ENCODE assay signal across 24 cellular contexts in the genomic region with DNA sequence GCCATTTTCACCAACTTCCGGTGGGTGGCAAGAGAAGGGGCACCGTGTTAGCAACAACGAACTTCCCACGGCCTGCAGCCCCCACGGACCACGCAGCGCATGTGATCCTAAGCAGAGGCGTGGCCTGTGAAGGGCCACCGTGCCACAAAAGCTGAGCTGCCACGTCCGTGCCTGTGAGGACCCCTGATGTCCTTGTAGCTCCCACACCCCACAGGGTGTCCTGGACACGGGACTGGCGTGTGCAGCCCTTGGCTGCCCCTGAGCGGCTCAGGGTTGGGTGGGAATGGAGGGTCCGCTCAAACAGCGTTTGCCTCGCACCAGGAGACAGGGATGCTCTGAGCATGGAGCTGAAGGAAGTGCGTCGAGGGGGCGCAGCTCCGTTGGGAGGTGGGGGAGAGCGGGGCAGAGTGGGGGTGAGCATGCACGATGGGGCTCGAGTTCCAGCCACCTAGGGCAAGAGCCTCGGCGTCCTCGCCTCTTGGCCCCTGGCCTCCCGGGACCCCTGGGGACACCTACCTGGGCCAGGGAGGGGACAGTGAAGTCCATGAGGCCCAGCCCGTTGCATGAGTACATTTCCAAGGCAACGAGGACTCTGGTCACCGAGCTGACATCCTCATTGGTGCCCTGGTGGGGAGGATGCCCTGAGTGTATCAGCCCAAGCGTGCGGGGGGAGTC. TPM values are rescaled to one million over a fixed set of nuclear protein-coding genes. Genes with fewer than 3 reads are reported as not detected.
"Had no signal": no experiment of that assay in that cellular context is flagged by ENCODE, and none has a peak within 500 bp of the region (broad histone marks: within the 10 kb centered on the region; RNA-seq: fewer than 3 reads in every experiment).

No MANE protein-coding gene starts in this region.

- H3K27ac ChIP-seq: parathyroid adenoma, psoas muscle, testis, transverse colon had no signal

- H2AFZ ChIP-seq: parathyroid adenoma had no signal

- H3K36me3 Mint-ChIP-seq: activated naive CD4-positive, alpha-beta T cell treated with anti-CD3 and anti-CD28 coated beads, Interleukin-2, amount 10 ng/mL, durations not matched to agents 7 days and 5 days; naive thymus-derived CD4-positive, alpha-beta T cell had no signal

- H3K27me3 ChIP-seq: testis, transverse colon had no signal

- H3K9me3 Mint-ChIP-seq: activated naive CD4-positive, alpha-beta T cell treated with anti-CD3 and anti-CD28 coated beads, Interleukin-2, amount 10 ng/mL, durations not matched to agents 7 days and 5 days had no signal

- H3K79me2 ChIP-seq: parathyroid adenoma had no signal

- H3K4me3 ChIP-seq: psoas muscle, testis, transverse colon had no signal

- DNase-seq: activated CD4-positive, alpha-beta T cell treated with anti-CD3 and anti-CD28 coated beads for 4 hours; activated CD4-positive, alpha-beta T cell treated with anti-CD3 and anti-CD28 coated beads, Interleukin-2, amount 50 U/mL, for 4 hours; activated gamma-delta T cell; activated naive CD4-positive, alpha-beta T cell treated with anti-CD3 and anti-CD28 coated beads, Interleukin-2, amount 10 ng/mL, durations not matched to agents 7 days and 5 days; activated naive CD8-positive, alpha-beta T cell treated with anti-CD3 and anti-CD28 coated beads, Interleukin-2, amount 50 U/mL, for 24 hours; activated T-cell treated with anti-CD3 and anti-CD28 coated beads, Interleukin-2, amount 50 U/mL, for 1 hour; amygdala; central memory CD4-positive, alpha-beta T cell; dermis blood vessel endothelial cell; effector CD8-positive, alpha-beta T cell; midbrain; naive thymus-derived CD4-positive, alpha-beta T cell; nucleus accumbens; stimulated activated CD4-positive, alpha-beta T cell treated with anti-CD3 and anti-CD28 coated beads, Interleukin-12 subunit alpha, Interleukin-12 subunit beta, amount 100 ng/mL, for 4 hours; stimulated activated CD4-positive, alpha-beta T cell treated with anti-CD3 and anti-CD28 coated beads, Interleukin-4, amount 100 ng/mL, for 1 hour; stimulated activated naive CD8-positive, alpha-beta T cell treated with anti-CD3 and anti-CD28 coated beads, Interleukin-15, Interleukin-2, amounts not matched to agents 100 U/mL and 50 U/mL, for 24 hours; testis; transverse colon had no signal

- ATAC-seq: activated naive CD8-positive, alpha-beta T cell treated with anti-CD3 and anti-CD28 coated beads, Interleukin-2, amount 50 U/mL, for 24 hours; naive thymus-derived CD4-positive, alpha-beta T cell; psoas muscle; stimulated activated naive CD8-positive, alpha-beta T cell treated with anti-CD3 and anti-CD28 coated beads, Interleukin-15, Interleukin-2, amounts not matched to agents 100 U/mL and 50 U/mL, for 24 hours had no signal

- H3K9me3 ChIP-seq: psoas muscle, testis, transverse colon had no signal

- H3K9ac ChIP-seq: parathyroid adenoma had no signal

- H3K27ac Mint-ChIP-seq: activated naive CD4-positive, alpha-beta T cell treated with anti-CD3 and anti-CD28 coated beads, Interleukin-2, amount 10 ng/mL, durations not matched to agents 7 days and 5 days; activated naive CD8-positive, alpha-beta T cell treated with anti-CD3 and anti-CD28 coated beads, Interleukin-2, amount 50 U/mL, for 24 hours had no signal

- H3K4me3 Mint-ChIP-seq: activated naive CD4-positive, alpha-beta T cell treated with anti-CD3 and anti-CD28 coated beads, Interleukin-2, amount 10 ng/mL, durations not matched to agents 7 days and 5 days; activated naive CD8-positive, alpha-beta T cell treated with anti-CD3 and anti-CD28 coated beads, Interleukin-2, amount 50 U/mL, for 24 hours; naive thymus-derived CD4-positive, alpha-beta T cell had no signal

- FAIRE-seq: frontal cortex had no signal

- H3K4me1 ChIP-seq: parathyroid adenoma, psoas muscle, testis, transverse colon had no signal

- H3K36me3 ChIP-seq: transverse colon had no signal

- H3K4me1 Mint-ChIP-seq: activated naive CD4-positive, alpha-beta T cell treated with anti-CD3 and anti-CD28 coated beads, Interleukin-2, amount 10 ng/mL, durations not matched to agents 7 days and 5 days had no signal

RNA-seq across cellular contexts. Expression of a gene that starts 33.6 kb away (rescaled TPM):
- total RNA-seq: skeletal muscle tissue; T-helper 1 cell treated with Interleukin-12 subunit alpha and Interleukin-12 subunit beta and Interleukin-4 antibody, amounts not matched to agents 30 ng/mL and 1 ng/mL, for 36 hours; transverse colon had no signal
- polyA plus RNA-seq: naive thymus-derived CD4-positive, alpha-beta T cell; urinary bladder had no signal
